8 cellular contexts compared by ENCODE assay signal in genomic region chr1:27522148-27522859, GRCh38. TPM values are rescaled to one million over a fixed set of nuclear protein-coding genes. Genes with fewer than 3 reads are reported as not detected.
DNase-seq lines count a peak whose midpoint lies in the region; ATAC-seq and TF ChIP-seq lines count a peak whose summit lies in the region.

No MANE protein-coding gene starts in this region.

- no peak for TF ChIP-seq CTCF in fibroblast of the aortic adventitia (IDR thresholded peaks at IDR 0.05; ENCODE audit: insufficient read depth, low read length)

- H3K4me1 Mint-ChIP-seq in activated T-cell treated with anti-CD3 and anti-CD28 coated beads, Interleukin-2, amount 50 U/mL, for 24 hours (ENCODE audit: low read depth): peaks cover 80% of the 10 kb centered on the region

- peak overlapping the region; percentile 17 for H3K4me3 ChIP-seq in fibroblast of the aortic adventitia (ENCODE audit: low read depth, low read length)

- H3K9me3 Mint-ChIP-seq in activated T-cell treated with anti-CD3 and anti-CD28 coated beads, Interleukin-2, amount 50 U/mL, for 24 hours: no peaks in the 10 kb centered on the region

- peak overlapping the region; percentile 92 for H3K27ac Mint-ChIP-seq in activated T-cell treated with anti-CD3 and anti-CD28 coated beads, Interleukin-2, amount 50 U/mL, for 24 hours

- no peaks in the 10 kb centered on the region for H3K27me3 Mint-ChIP-seq in activated T-cell treated with anti-CD3 and anti-CD28 coated beads, Interleukin-2, amount 50 U/mL, for 24 hours

- peak overlapping the region; percentile 88 for H3K4me3 Mint-ChIP-seq in activated T-cell treated with anti-CD3 and anti-CD28 coated beads, Interleukin-2, amount 50 U/mL, for 24 hours

- ATAC-seq in HG03571 (IDR thresholded peaks at IDR 0.05; ENCODE audit: unreplicated experiment): no peak

- peaks cover 9% of the 10 kb centered on the region for H3K36me3 Mint-ChIP-seq in activated T-cell treated with anti-CD3 and anti-CD28 coated beads, Interleukin-2, amount 50 U/mL, for 24 hours (ENCODE audit: low read depth)

- DNase-seq in NCI-H82 (lab: John Stamatoyannopoulos, UW) (peak; percentile 60), NCI-H82 treated with DMSO at 0.1 percent for 48 hours (lab: John Stamatoyannopoulos, UW; ENCODE audit: unreplicated experiment) (no peak), fibroblast of the aortic adventitia (ENCODE audit: low read depth) (no peak), EL (no peak), AG20443 (ENCODE audit: low spot score) (no peak)
- DNase-seq in activated T-cell treated with anti-CD3 and anti-CD28 coated beads, Interleukin-2, amount 50 U/mL, for 24 hours: peak; percentile 81
- DNase-seq in stimulated activated CD4-positive, alpha-beta T cell treated with anti-CD3 and anti-CD28 coated beads, Interleukin-4, amount 100 ng/mL, for 1 hour: peak; percentile 66

RNA-seq across cellular contexts. Expression of gene WASF2, which starts 32.3 kb away (rescaled TPM):
- total RNA-seq in fibroblast of the aortic adventitia (ENCODE audit: low replicate concordance): 33.0 and 37.9 TPM in 2 replicates

Comparison
In these comparisons a context has a peak if more than half of its experiments do, and no peak if none do; other contexts are left out.
1. DNase-seq: peak in NCI-H82 (single experiment), activated T-cell treated with anti-CD3 and anti-CD28 coated beads, Interleukin-2, amount 50 U/mL, for 24 hours (single experiment) and stimulated activated CD4-positive, alpha-beta T cell treated with anti-CD3 and anti-CD28 coated beads, Interleukin-4, amount 100 ng/mL, for 1 hour (single experiment); none in NCI-H82 treated with DMSO at 0.1 percent for 48 hours (single experiment), fibroblast of the aortic adventitia (single experiment), EL (single experiment) and AG20443 (single experiment).